ENCODE assay signal across 11 cellular contexts in the genomic region with DNA sequence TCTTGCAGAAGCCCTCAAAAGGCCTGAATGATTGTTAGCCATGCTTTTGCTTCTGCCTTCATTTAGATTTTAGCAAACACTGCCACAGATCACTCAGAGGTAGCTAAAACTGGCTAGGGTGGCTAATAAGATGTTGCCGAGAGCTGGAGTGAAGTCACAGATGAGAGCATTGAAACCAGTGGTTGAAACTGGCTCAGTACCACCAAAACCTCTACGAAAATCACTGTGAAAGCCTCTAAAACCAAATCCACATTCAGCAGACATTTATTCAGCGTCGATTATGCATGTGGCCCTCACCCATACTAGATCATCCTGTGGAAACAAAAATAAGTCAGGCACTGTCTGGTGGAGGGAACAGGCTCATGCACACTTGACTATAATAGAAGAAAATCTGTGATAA.
DNase-seq lines count a peak whose midpoint lies in the region; ATAC-seq and TF ChIP-seq lines count a peak whose summit lies in the region.
"Had no signal": no experiment of that assay in that cellular context is flagged by ENCODE, and none has a peak within 500 bp of the region (broad histone marks: within the 10 kb centered on the region; RNA-seq: fewer than 3 reads in every experiment).

No MANE protein-coding gene starts in this region.

- no peak overlapping the region for H3K4me3 ChIP-seq in GM12864 (ENCODE audit: low read depth, low read length)

- TF ChIP-seq CTCF in GM12864 (IDR thresholded peaks at IDR 0.05; ENCODE audit: low read depth, low read length, missing control alignments): no peak

- DNase-seq in GM12864 (ENCODE audit: low read depth) (peak; percentile 49), DMS153 (lab: John Stamatoyannopoulos, UW) (no peak), hepatic stellate cell (ENCODE audit: low spot score) (no peak), NCI-H526 treated with DMSO at 0.1 percent for 48 hours (lab: John Stamatoyannopoulos, UW) (no peak), NCI-H1694 (lab: John Stamatoyannopoulos, UW) (no peak)
- DNase-seq: NCI-H2107, nephron progenitor cell had no signal

- ATAC-seq in GM19023 (IDR thresholded peaks at IDR 0.05; ENCODE audit: unreplicated experiment): peak; percentile 98
- peak; percentile 83 for ATAC-seq in GM21825 (IDR thresholded peaks at IDR 0.05; ENCODE audit: unreplicated experiment)
- peak; percentile 89 for ATAC-seq in HG03342 (IDR thresholded peaks at IDR 0.05; ENCODE audit: unreplicated experiment)
- ATAC-seq: HepG2 had no signal
